8 cellular contexts compared by ENCODE assay signal in genomic region chr21:45294509-45295291, GRCh38. TPM values are rescaled to one million over a fixed set of nuclear protein-coding genes. Genes with fewer than 3 reads are reported as not detected.
DNase-seq lines count a peak whose midpoint lies in the region; ATAC-seq and TF ChIP-seq lines count a peak whose summit lies in the region.

No MANE protein-coding gene starts in this region.

- peak overlapping the region; percentile 42 for H3K27ac ChIP-seq in endodermal cell (ENCODE audit: low read depth, low read length)
- H3K27ac ChIP-seq in uterus = peak overlapping the region; percentile 86 to 89

- no peak overlapping the region for H3K4me3 Mint-ChIP-seq in activated T-cell treated with anti-CD3 and anti-CD28 coated beads, Interleukin-2, amount 50 U/mL, for 4 hours
- H3K4me3 Mint-ChIP-seq in endodermal cell = no peak overlapping the region

- TF ChIP-seq POLR2A in uterus (IDR thresholded peaks at IDR 0.05) = peak in 1 of 2 donors; percentile 35

- H3K9me3 Mint-ChIP-seq in activated T-cell treated with anti-CD3 and anti-CD28 coated beads, Interleukin-2, amount 50 U/mL, for 4 hours = no peaks in the 10 kb centered on the region
- H3K9me3 Mint-ChIP-seq in endodermal cell = no peaks in the 10 kb centered on the region

- H3K36me3 ChIP-seq in endodermal cell (ENCODE audit: control insufficient read depth, insufficient read depth, low read length) (peaks cover 9% of the 10 kb centered on the region), uterus (no peaks in the 10 kb centered on the region)

- 78 to 82% methylated on average over 32 to 40 of the region's 40 CpGs for WGBS in endodermal cell (ENCODE audit: insufficient coverage in 1 of 2, insufficient read length in 1 of 2), 2 experiments

- intact Hi-C loops in uterus (cut with DNase I; ENCODE audit: low total_unique reads) = no loop called here

- H3K36me3 Mint-ChIP-seq in activated T-cell treated with anti-CD3 and anti-CD28 coated beads, Interleukin-2, amount 50 U/mL, for 4 hours (ENCODE audit: insufficient read depth) = peaks cover 4% of the 10 kb centered on the region
- peaks cover 5% of the 10 kb centered on the region for H3K36me3 Mint-ChIP-seq in endodermal cell (ENCODE audit: low read depth)

- no peaks in the 10 kb centered on the region for H3K27me3 ChIP-seq in endodermal cell (ENCODE audit: control insufficient read depth, insufficient read depth, low read length, poor library complexity, severe bottlenecking)
- no peaks in the 10 kb centered on the region for H3K27me3 ChIP-seq in uterus

- peaks cover 2% of the 10 kb centered on the region for H3K27me3 Mint-ChIP-seq in activated T-cell treated with anti-CD3 and anti-CD28 coated beads, Interleukin-2, amount 50 U/mL, for 4 hours (ENCODE audit: low read depth)
- H3K27me3 Mint-ChIP-seq in endodermal cell (ENCODE audit: insufficient read depth) = no peaks in the 10 kb centered on the region

- no peak for ATAC-seq in activated T-cell treated with anti-CD3 and anti-CD28 coated beads, Interleukin-2, amount 50 U/mL, for 4 hours
- ATAC-seq in GM19455 (IDR thresholded peaks at IDR 0.05; ENCODE audit: unreplicated experiment) = no peak

- H3K4me3 ChIP-seq in endodermal cell (ENCODE audit: low read length) (no peak overlapping the region), uterus (no peak overlapping the region)

- peak; percentile 17 to 20 for DNase-seq in activated T-cell treated with anti-CD3 and anti-CD28 coated beads, Interleukin-2, amount 50 U/mL, for 48 hours
- no peak for DNase-seq in activated T-cell treated with anti-CD3 and anti-CD28 coated beads, Interleukin-2, amount 50 U/mL, for 4 hours
- DNase-seq in endodermal cell (peak; percentile 83), mucosa of gallbladder (ENCODE audit: low spot score) (peak; percentile 85), uterus (peak; percentile 92 to 93), NCI-H2081 treated with DMSO at 0.1 percent for 48 hours (lab: John Stamatoyannopoulos, UW) (no peak), KG1 (lab: John Stamatoyannopoulos, UW) (no peak)

- peak overlapping the region; percentile 67 for H3K27ac Mint-ChIP-seq in endodermal cell

- peaks cover 22% of the 10 kb centered on the region for H3K4me1 Mint-ChIP-seq in activated T-cell treated with anti-CD3 and anti-CD28 coated beads, Interleukin-2, amount 50 U/mL, for 4 hours (ENCODE audit: low read depth)
- peaks cover 32% of the 10 kb centered on the region for H3K4me1 Mint-ChIP-seq in endodermal cell

- H3K9ac ChIP-seq in endodermal cell (ENCODE audit: extremely low read depth, low read length, poor library complexity, severe bottlenecking) = no peak overlapping the region

- H3K9me3 ChIP-seq in endodermal cell (ENCODE audit: control insufficient read depth, low read length) (peaks cover 10% of the 10 kb centered on the region), uterus (no peaks in the 10 kb centered on the region)

- H3K4me1 ChIP-seq in endodermal cell (ENCODE audit: control insufficient read depth, insufficient read depth, low read length) (peaks cover 6% of the 10 kb centered on the region), uterus (peaks cover 12 to 21% of the 10 kb centered on the region in 2 donors)

- TF ChIP-seq CTCF in endodermal cell (conservative IDR thresholded peaks at IDR 0.05) = no peak
- TF ChIP-seq CTCF in uterus (IDR thresholded peaks at IDR 0.05) = no peak

RNA-seq across cellular contexts. Expression of gene POFUT2, which starts 7.0 kb away (rescaled TPM):
- 10 to 100 TPM; 14.4 to 17.1 (median 15.1) TPM for total RNA-seq in activated T-cell treated with anti-CD3 and anti-CD28 coated beads, Interleukin-2, amount 50 U/mL, for 4 hours
- total RNA-seq in endodermal cell = 10 to 100 TPM; 49.0 to 73.3 TPM
- 55.1 TPM for polyA plus RNA-seq in endodermal cell (2013, experiment 1 of 2)
- 46.9 TPM for polyA plus RNA-seq in endodermal cell (2013, experiment 2 of 2)
- 42.7 TPM for total RNA-seq in mucosa of gallbladder
- 10 to 100 TPM in 3 of 4 donors, 1 to 10 TPM in 1; 6.2 to 49.7 (median 24.6) TPM for total RNA-seq in uterus

Comparison
In these comparisons a context has a peak if more than half of its experiments do, and no peak if none do; other contexts are left out.
1. DNase-seq: peak in activated T-cell treated with anti-CD3 and anti-CD28 coated beads, Interleukin-2, amount 50 U/mL, for 48 hours (2 of 2), endodermal cell (single experiment), mucosa of gallbladder (single experiment) and uterus (2 of 2); none in activated T-cell treated with anti-CD3 and anti-CD28 coated beads, Interleukin-2, amount 50 U/mL, for 4 hours (single experiment), NCI-H2081 treated with DMSO at 0.1 percent for 48 hours (single experiment) and KG1 (single experiment).